In genomic region chr2:6917071-6917760, GRCh38 we compare ENCODE assay signal across 8 cellular contexts. TPM values are rescaled to one million over a fixed set of nuclear protein-coding genes. Genes with fewer than 3 reads are reported as not detected.
DNase-seq lines count a peak whose midpoint lies in the region; ATAC-seq and TF ChIP-seq lines count a peak whose summit lies in the region.

TSS of gene RNF144A (plus strand) at chr2:6917412. CDS start at chr2:6996927, 79,515 bp downstream.

- intact Hi-C loops in CD4-positive, alpha-beta memory T cell (cut with micrococcal nuclease) = loop anchor here (1.0 kb wide), 2 partner anchors 8 to 52 kb away; partner anchors contain the start of gene CMPK2

- peak; percentile 64 to 83 (median 76) for DNase-seq in CD4-positive, alpha-beta memory T cell
- DNase-seq in RWPE1 (ENCODE audit: low spot score) = peak; percentile 64
- peak; percentile 67 for DNase-seq in activated gamma-delta T cell treated with anti-CD3 and anti-CD28 coated beads, Interleukin-2, amount 50 U/mL, for 16 hours (ENCODE audit: low read depth)
- peak; percentile 90 for DNase-seq in germinal center (ENCODE audit: low spot score)
- peak; percentile 60 for DNase-seq in occipital lobe (lab: John Stamatoyannopoulos, UW)
- no peak for DNase-seq in thoracic aorta (ENCODE audit: low spot score)

- H3K27me3 ChIP-seq in CD4-positive, alpha-beta memory T cell (ENCODE audit: insufficient read depth, low read length) = no peaks in the 10 kb centered on the region
- H3K27me3 ChIP-seq in thoracic aorta (replicated peaks; ENCODE audit: insufficient read depth) = no peaks in the 10 kb centered on the region

- no peaks in the 10 kb centered on the region for H3K36me3 ChIP-seq in CD4-positive, alpha-beta memory T cell (ENCODE audit: insufficient read depth, low read length)
- H3K36me3 ChIP-seq in thoracic aorta = no peaks in the 10 kb centered on the region

- CTCF ChIA-PET in CD4-positive, alpha-beta memory T cell (lab: Charles Lee; ENCODE audit: partially characterized antibody) = interaction anchor here (0.6 to 12.6 kb wide), 22 partner anchors 10 to 142 kb away, joined by 3 to 183 read pairs (median 6); partner anchors contain the start of genes CMPK2 and RSAD2
- CTCF ChIA-PET in RWPE1 (lab: Yijun Ruan, JAX) = interaction anchor here (0.5 to 1.3 kb wide), 9 partner anchors 12 to 718 kb away, joined by 3 to 9 read pairs (median 4); partner anchors contain the start of gene RSAD2

- POLR2A ChIA-PET in CD4-positive, alpha-beta memory T cell (lab: Charles Lee; ENCODE audit: partially characterized antibody) = interaction anchor here (0.7 to 4.9 kb wide), 8 partner anchors 9 to 52 kb away, joined by 3 to 54 read pairs (median 6); partner anchors contain the start of genes CMPK2 and RSAD2
- POLR2A ChIA-PET in RWPE1 (lab: Yijun Ruan, JAX; ENCODE audit: low non-redundant PET) = no interaction called here

- TF ChIP-seq CTCF in RWPE1 (conservative IDR thresholded peaks at IDR 0.05; ENCODE audit: low read depth) (peak; percentile 88), thoracic aorta (IDR thresholded peaks at IDR 0.05) (peak; percentile 31)

- peaks cover 46 to 79% (median 60%) of the 10 kb centered on the region in 4 donors for H3K4me1 Mint-ChIP-seq in CD4-positive, alpha-beta memory T cell

- no peaks in the 10 kb centered on the region for H3K9me3 ChIP-seq in CD4-positive, alpha-beta memory T cell (ENCODE audit: control insufficient read depth in 1 of 2, low read length in 2 of 2)
- H3K9me3 ChIP-seq in thoracic aorta = no peaks in the 10 kb centered on the region

- H3K4me1 ChIP-seq in CD4-positive, alpha-beta memory T cell (ENCODE audit: insufficient read depth, low read length) = peaks cover 68% of the 10 kb centered on the region
- H3K4me1 ChIP-seq in thoracic aorta (ENCODE audit: control insufficient read depth in 1 of 2, low read depth in 2 of 2) = peaks cover 3 to 31% of the 10 kb centered on the region in 2 donors

- peak within 1 kb of the TSS; percentile 44 to 47 for H3K4me3 ChIP-seq in CD4-positive, alpha-beta memory T cell (ENCODE audit: low read length in 2 of 2)
- peak within 1 kb of the TSS; percentile 87 for H3K4me3 ChIP-seq in thoracic aorta

- H3K4me3 Mint-ChIP-seq in CD4-positive, alpha-beta memory T cell = peak within 1 kb of the TSS; percentile 72 to 84 (median 78)

- ATAC-seq in GM19438 (IDR thresholded peaks at IDR 0.05; ENCODE audit: low read depth, unreplicated experiment) (peak; percentile 75), HG03571 (IDR thresholded peaks at IDR 0.05; ENCODE audit: unreplicated experiment) (peak; percentile 89), thoracic aorta (ENCODE audit: insufficient number of reproducible peaks, low FRiP score, low read depth) (no peak)

- peaks cover 0 to 4% (median 0%) of the 10 kb centered on the region in 8 donors for H3K9me3 Mint-ChIP-seq in CD4-positive, alpha-beta memory T cell

- peak within 1 kb of the TSS; percentile 43 for H3K27ac ChIP-seq in CD4-positive, alpha-beta memory T cell (ENCODE audit: low read depth, low read length)
- H3K27ac ChIP-seq in RWPE1 (no peak within 1 kb of the TSS), thoracic aorta (no peak within 1 kb of the TSS)

- H3K27me3 Mint-ChIP-seq in CD4-positive, alpha-beta memory T cell = no peaks in the 10 kb centered on the region

- H3K36me3 Mint-ChIP-seq in CD4-positive, alpha-beta memory T cell = peaks cover 4 to 5% of the 10 kb centered on the region in 2 donors

- H3K27ac Mint-ChIP-seq in CD4-positive, alpha-beta memory T cell = peak within 1 kb of the TSS in 5 of 7 donors; percentile 57 to 88 (median 74)

RNA-seq across cellular contexts. Expression of gene RNF144A, which starts in this region (rescaled TPM):
- 10 to 100 TPM; 34.3 to 41.1 TPM for total RNA-seq in CD4-positive, alpha-beta memory T cell
- 10 to 100 TPM in 1 of 2 donors, 1 to 10 TPM in 1; 3.9 to 13.3 TPM for polyA plus RNA-seq in CD4-positive, alpha-beta memory T cell
- 41.5 TPM for total RNA-seq in occipital lobe
- total RNA-seq in thoracic aorta = 1 to 10 TPM; 3.4 to 6.2 TPM
